Comparison of ENCODE assay signal across 26 cellular contexts in genomic region chr7:46927131-46927810, GRCh38.
"Had no signal": no experiment of that assay in that cellular context is flagged by ENCODE, and none has a peak within 500 bp of the region (broad histone marks: within the 10 kb centered on the region; RNA-seq: fewer than 3 reads in every experiment).

No MANE protein-coding gene starts in this region.

- H3K27me3 Mint-ChIP-seq: activated naive CD4-positive, alpha-beta T cell treated with anti-CD3 and anti-CD28 coated beads, Interleukin-2, amount 10 ng/mL, durations not matched to agents 7 days and 5 days; activated naive CD8-positive, alpha-beta T cell treated with anti-CD3 and anti-CD28 coated beads, Interleukin-2, amount 10 ng/mL, durations not matched to agents 7 days and 5 days had no signal

- H3K27ac ChIP-seq: suprapubic skin, tibial nerve had no signal

- H3K27ac Mint-ChIP-seq: activated naive CD4-positive, alpha-beta T cell treated with anti-CD3 and anti-CD28 coated beads, Interleukin-2, amount 10 ng/mL, durations not matched to agents 7 days and 5 days; activated naive CD8-positive, alpha-beta T cell treated with anti-CD3 and anti-CD28 coated beads, Interleukin-2, amount 10 ng/mL, durations not matched to agents 7 days and 5 days; nephron; stimulated activated naive B cell treated with anti-CD40 and anti-IgM and Interleukin-4, amounts not matched to agents 10 μg/mL and 1 μg/mL and 100 μg/mL, for 72 hours had no signal

- H3K27me3 ChIP-seq: suprapubic skin, tibial nerve had no signal

- FAIRE-seq: endothelial cell of umbilical vein, keratinocyte, urothelium cell line had no signal

- H3K36me3 ChIP-seq: suprapubic skin, tibial nerve had no signal

- H3K4me3 Mint-ChIP-seq: activated naive CD4-positive, alpha-beta T cell treated with anti-CD3 and anti-CD28 coated beads, Interleukin-2, amount 10 ng/mL, durations not matched to agents 7 days and 5 days; activated naive CD8-positive, alpha-beta T cell treated with anti-CD3 and anti-CD28 coated beads, Interleukin-2, amount 10 ng/mL, durations not matched to agents 7 days and 5 days; nephron; stimulated activated naive B cell treated with anti-CD40 and anti-IgM and Interleukin-4, amounts not matched to agents 10 μg/mL and 1 μg/mL and 100 μg/mL, for 72 hours had no signal

- ATAC-seq: esophagus mucosa; left cardiac atrium; left ventricle myocardium superior; right cardiac atrium; stimulated activated naive B cell treated with anti-CD40 and anti-IgM and Interleukin-4, amounts not matched to agents 10 μg/mL and 1 μg/mL and 100 μg/mL, for 72 hours had no signal

- DNase-seq: activated CD4-positive, alpha-beta T cell treated with anti-CD3 and anti-CD28 coated beads for 4 hours; activated CD4-positive, alpha-beta T cell treated with anti-CD3 and anti-CD28 coated beads, Interleukin-2, amount 50 U/mL, for 48 hours; activated CD4-positive, CD25-positive, alpha-beta regulatory T cell; activated CD8-positive, alpha-beta memory T cell treated with anti-CD3 and anti-CD28 coated beads, Interleukin-2, amount 50 U/mL, for 4 hours; activated gamma-delta T cell; activated naive CD4-positive, alpha-beta T cell treated with anti-CD3 and anti-CD28 coated beads, Interleukin-2, amount 10 ng/mL, durations not matched to agents 7 days and 5 days; activated naive CD8-positive, alpha-beta T cell treated with anti-CD3 and anti-CD28 coated beads, Interleukin-2, amount 10 ng/mL, durations not matched to agents 7 days and 5 days; activated T-cell treated with anti-CD3 and anti-CD28 coated beads, Interleukin-2, amount 50 U/mL, for 1 hour; central memory CD4-positive, alpha-beta T cell; foreskin fibroblast; head of caudate nucleus; hippocampal formation; left cardiac atrium; left ventricle myocardium superior; posterior cingulate gyrus; right cardiac atrium; stimulated activated CD4-positive, alpha-beta T cell treated with anti-CD3 and anti-CD28 coated beads, Interleukin-15, amount 100 ng/mL, for 24 hours; stimulated activated CD4-positive, alpha-beta T cell treated with anti-CD3 and anti-CD28 coated beads, Interleukin-2, amount 100 ng/mL, for 24 hours; stimulated activated naive B cell treated with anti-CD40 and anti-IgM and Interleukin-4, amounts not matched to agents 10 μg/mL and 1 μg/mL and 100 μg/mL, for 72 hours had no signal

- H3K36me3 Mint-ChIP-seq: activated naive CD4-positive, alpha-beta T cell treated with anti-CD3 and anti-CD28 coated beads, Interleukin-2, amount 10 ng/mL, durations not matched to agents 7 days and 5 days; activated naive CD8-positive, alpha-beta T cell treated with anti-CD3 and anti-CD28 coated beads, Interleukin-2, amount 10 ng/mL, durations not matched to agents 7 days and 5 days; stimulated activated naive B cell treated with anti-CD40 and anti-IgM and Interleukin-4, amounts not matched to agents 10 μg/mL and 1 μg/mL and 100 μg/mL, for 72 hours had no signal

- H3K4me1 Mint-ChIP-seq: activated naive CD4-positive, alpha-beta T cell treated with anti-CD3 and anti-CD28 coated beads, Interleukin-2, amount 10 ng/mL, durations not matched to agents 7 days and 5 days; activated naive CD8-positive, alpha-beta T cell treated with anti-CD3 and anti-CD28 coated beads, Interleukin-2, amount 10 ng/mL, durations not matched to agents 7 days and 5 days had no signal

- H3K9me3 ChIP-seq: suprapubic skin, tibial nerve had no signal

- H3K4me1 ChIP-seq: tibial nerve had no signal

- H3K4me3 ChIP-seq: suprapubic skin, tibial nerve had no signal
